ENCODE assay signal across 1 cellular context in the genomic region with DNA sequence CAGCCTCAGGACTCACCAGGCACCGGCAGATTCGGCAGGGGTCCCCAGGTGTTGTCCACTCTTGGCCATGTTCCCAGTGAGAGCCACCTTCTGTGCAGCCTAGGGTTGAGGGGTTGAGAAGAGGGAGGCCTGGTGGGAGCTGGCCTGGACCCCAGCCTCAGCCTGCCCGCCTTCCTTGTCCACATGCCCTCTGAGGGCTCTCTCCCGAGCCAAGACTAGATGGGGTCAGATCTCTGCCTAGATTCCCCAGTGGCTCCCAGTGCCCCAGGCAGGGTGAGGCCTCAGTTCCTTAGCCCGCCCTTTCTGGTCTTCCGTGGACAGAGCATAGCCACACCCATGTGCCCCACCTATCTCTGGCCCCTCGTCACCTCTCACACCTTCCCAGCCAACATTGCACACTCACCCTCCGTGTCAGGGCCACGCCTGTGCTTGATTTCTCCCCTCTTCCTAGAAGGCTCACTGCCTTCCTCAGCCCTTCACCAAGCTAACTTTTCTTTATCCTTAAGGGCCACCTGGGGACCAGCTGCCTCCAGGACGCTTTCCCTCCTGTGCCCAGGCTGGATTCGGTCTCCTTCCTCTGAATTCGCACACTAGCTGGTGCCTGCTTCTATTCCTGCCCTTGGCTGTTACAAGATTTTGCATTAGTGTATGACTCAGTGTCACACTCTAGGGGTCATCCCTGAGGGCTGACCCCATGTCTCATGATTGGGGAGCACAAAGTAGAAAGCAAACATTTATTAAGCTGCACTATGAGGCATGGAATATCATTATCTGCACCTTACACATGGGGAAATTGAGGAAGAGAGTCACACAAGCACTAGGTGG.
TF ChIP-seq lines count a peak whose summit lies in the region.

No MANE protein-coding gene starts in this region.

TF ChIP-seq in GM23338, 12 proteins besides CTCF, POLR2A, EP300 and RAD21 (continued from another document):
- TF ChIP-seq, protein P1, sequence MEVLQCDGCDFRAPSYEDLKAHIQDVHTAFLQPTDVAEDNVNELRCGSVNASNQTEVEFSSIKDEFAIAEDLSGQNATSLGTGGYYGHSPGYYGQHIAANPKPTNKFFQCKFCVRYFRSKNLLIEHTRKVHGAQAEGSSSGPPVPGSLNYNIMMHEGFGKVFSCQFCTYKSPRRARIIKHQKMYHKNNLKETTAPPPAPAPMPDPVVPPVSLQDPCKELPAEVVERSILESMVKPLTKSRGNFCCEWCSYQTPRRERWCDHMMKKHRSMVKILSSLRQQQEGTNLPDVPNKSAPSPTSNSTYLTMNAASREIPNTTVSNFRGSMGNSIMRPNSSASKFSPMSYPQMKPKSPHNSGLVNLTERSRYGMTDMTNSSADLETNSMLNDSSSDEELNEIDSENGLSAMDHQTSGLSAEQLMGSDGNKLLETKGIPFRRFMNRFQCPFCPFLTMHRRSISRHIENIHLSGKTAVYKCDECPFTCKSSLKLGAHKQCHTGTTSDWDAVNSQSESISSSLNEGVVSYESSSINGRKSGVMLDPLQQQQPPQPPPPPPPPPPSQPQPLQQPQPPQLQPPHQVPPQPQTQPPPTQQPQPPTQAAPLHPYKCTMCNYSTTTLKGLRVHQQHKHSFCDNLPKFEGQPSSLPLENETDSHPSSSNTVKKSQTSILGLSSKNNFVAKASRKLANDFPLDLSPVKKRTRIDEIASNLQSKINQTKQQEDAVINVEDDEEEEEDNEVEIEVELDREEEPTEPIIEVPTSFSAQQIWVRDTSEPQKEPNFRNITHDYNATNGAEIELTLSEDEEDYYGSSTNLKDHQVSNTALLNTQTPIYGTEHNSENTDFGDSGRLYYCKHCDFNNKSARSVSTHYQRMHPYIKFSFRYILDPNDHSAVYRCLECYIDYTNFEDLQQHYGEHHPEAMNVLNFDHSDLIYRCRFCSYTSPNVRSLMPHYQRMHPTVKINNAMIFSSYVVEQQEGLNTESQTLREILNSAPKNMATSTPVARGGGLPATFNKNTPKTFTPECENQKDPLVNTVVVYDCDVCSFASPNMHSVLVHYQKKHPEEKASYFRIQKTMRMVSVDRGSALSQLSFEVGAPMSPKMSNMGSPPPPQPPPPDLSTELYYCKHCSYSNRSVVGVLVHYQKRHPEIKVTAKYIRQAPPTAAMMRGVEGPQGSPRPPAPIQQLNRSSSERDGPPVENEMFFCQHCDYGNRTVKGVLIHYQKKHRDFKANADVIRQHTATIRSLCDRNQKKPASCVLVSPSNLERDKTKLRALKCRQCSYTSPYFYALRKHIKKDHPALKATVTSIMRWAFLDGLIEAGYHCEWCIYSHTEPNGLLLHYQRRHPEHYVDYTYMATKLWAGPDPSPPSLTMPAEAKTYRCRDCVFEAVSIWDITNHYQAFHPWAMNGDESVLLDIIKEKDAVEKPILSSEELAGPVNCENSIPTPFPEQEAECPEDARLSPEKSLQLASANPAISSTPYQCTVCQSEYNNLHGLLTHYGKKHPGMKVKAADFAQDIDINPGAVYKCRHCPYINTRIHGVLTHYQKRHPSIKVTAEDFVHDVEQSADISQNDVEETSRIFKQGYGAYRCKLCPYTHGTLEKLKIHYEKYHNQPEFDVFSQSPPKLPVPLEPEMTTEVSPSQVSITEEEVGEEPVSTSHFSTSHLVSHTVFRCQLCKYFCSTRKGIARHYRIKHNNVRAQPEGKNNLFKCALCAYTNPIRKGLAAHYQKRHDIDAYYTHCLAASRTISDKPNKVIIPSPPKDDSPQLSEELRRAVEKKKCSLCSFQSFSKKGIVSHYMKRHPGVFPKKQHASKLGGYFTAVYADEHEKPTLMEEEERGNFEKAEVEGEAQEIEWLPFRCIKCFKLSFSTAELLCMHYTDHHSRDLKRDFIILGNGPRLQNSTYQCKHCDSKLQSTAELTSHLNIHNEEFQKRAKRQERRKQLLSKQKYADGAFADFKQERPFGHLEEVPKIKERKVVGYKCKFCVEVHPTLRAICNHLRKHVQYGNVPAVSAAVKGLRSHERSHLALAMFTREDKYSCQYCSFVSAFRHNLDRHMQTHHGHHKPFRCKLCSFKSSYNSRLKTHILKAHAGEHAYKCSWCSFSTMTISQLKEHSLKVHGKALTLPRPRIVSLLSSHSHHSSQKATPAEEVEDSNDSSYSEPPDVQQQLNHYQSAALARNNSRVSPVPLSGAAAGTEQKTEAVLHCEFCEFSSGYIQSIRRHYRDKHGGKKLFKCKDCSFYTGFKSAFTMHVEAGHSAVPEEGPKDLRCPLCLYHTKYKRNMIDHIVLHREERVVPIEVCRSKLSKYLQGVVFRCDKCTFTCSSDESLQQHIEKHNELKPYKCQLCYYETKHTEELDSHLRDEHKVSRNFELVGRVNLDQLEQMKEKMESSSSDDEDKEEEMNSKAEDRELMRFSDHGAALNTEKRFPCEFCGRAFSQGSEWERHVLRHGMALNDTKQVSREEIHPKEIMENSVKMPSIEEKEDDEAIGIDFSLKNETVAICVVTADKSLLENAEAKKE (CRISPR knock-in tag; IDR thresholded peaks at IDR 0.05): no peak
- TF ChIP-seq ZNF331 (CRISPR knock-in tag; IDR thresholded peaks at IDR 0.05; ENCODE audit: low read depth): no peak
- TF ChIP-seq POLR2AphosphoS5 (IDR thresholded peaks at IDR 0.05; ENCODE audit: low read depth): no peak
- no peak for TF ChIP-seq STAT1 (IDR thresholded peaks at IDR 0.05; ENCODE audit: unreplicated experiment)
- TF ChIP-seq, protein P2, sequence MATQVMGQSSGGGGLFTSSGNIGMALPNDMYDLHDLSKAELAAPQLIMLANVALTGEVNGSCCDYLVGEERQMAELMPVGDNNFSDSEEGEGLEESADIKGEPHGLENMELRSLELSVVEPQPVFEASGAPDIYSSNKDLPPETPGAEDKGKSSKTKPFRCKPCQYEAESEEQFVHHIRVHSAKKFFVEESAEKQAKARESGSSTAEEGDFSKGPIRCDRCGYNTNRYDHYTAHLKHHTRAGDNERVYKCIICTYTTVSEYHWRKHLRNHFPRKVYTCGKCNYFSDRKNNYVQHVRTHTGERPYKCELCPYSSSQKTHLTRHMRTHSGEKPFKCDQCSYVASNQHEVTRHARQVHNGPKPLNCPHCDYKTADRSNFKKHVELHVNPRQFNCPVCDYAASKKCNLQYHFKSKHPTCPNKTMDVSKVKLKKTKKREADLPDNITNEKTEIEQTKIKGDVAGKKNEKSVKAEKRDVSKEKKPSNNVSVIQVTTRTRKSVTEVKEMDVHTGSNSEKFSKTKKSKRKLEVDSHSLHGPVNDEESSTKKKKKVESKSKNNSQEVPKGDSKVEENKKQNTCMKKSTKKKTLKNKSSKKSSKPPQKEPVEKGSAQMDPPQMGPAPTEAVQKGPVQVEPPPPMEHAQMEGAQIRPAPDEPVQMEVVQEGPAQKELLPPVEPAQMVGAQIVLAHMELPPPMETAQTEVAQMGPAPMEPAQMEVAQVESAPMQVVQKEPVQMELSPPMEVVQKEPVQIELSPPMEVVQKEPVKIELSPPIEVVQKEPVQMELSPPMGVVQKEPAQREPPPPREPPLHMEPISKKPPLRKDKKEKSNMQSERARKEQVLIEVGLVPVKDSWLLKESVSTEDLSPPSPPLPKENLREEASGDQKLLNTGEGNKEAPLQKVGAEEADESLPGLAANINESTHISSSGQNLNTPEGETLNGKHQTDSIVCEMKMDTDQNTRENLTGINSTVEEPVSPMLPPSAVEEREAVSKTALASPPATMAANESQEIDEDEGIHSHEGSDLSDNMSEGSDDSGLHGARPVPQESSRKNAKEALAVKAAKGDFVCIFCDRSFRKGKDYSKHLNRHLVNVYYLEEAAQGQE (IDR thresholded peaks at IDR 0.05; ENCODE audit: unreplicated experiment): no peak
